In genomic region chr15:42444415-42445063, GRCh38 we compare ENCODE assay signal across 18 cellular contexts. TPM values are rescaled to one million over a fixed set of nuclear protein-coding genes. Genes with fewer than 3 reads are reported as not detected.
DNase-seq lines count a peak whose midpoint lies in the region; ATAC-seq and TF ChIP-seq lines count a peak whose summit lies in the region.
"Had no signal": no experiment of that assay in that cellular context is flagged by ENCODE, and none has a peak within 500 bp of the region (broad histone marks: within the 10 kb centered on the region; RNA-seq: fewer than 3 reads in every experiment).

No MANE protein-coding gene starts in this region.

- H3K4me1 Mint-ChIP-seq in T-helper 17 cell = peaks cover 9% of the 10 kb centered on the region

- peaks cover 6% of the 10 kb centered on the region for H3K36me3 Mint-ChIP-seq in T-helper 17 cell (ENCODE audit: low read depth)

- DNase-seq in EH (ENCODE audit: low read depth) = peak; percentile 75
- DNase-seq in NCI-H69 (lab: John Stamatoyannopoulos, UW) = peak; percentile 2
- peak; percentile 4 for DNase-seq in epithelial cell of esophagus (ENCODE audit: low read depth)
- DNase-seq in myocyte (ENCODE audit: low read depth) = peak; percentile 22
- no peak for DNase-seq in T-helper 17 cell
- no peak for DNase-seq in Right ventricle myocardium superior
- no peak for DNase-seq in NCI-H2227 treated with DMSO at 0.1 percent for 48 hours (lab: John Stamatoyannopoulos, UW)
- DNase-seq in SIG-M5 (lab: John Stamatoyannopoulos, UW) = no peak
- DNase-seq: activated naive CD4-positive, alpha-beta T cell treated with anti-CD3 and anti-CD28 coated beads for 36 hours; activated T-cell treated with anti-CD3 and anti-CD28 coated beads for 4 hours; foreskin melanocyte; GDM1; Karpas-422; NCI-H1417; NCI-H2171 treated with DMSO at 0.1 percent for 48 hours; stimulated activated CD4-positive, alpha-beta T cell treated with anti-CD3 and anti-CD28 coated beads, Interleukin-2, amount 100 ng/mL, for 48 hours; T-helper 1 cell had no signal

- H3K4me3 ChIP-seq in epithelial cell of esophagus (ENCODE audit: low read length) = no peak overlapping the region
- H3K4me3 ChIP-seq: ascending aorta had no signal

- H3K4me3 Mint-ChIP-seq in T-helper 17 cell = no peak overlapping the region
- H3K4me3 Mint-ChIP-seq: activated naive CD4-positive, alpha-beta T cell treated with anti-CD3 and anti-CD28 coated beads for 36 hours had no signal

- no peaks in the 10 kb centered on the region for H3K27me3 Mint-ChIP-seq in T-helper 17 cell

- no peak for TF ChIP-seq CTCF in epithelial cell of esophagus (IDR thresholded peaks at IDR 0.05; ENCODE audit: insufficient read depth, low read depth, low read length, missing control alignments)

- ATAC-seq in T-helper 17 cell = no peak
- ATAC-seq in Right ventricle myocardium superior (ENCODE audit: poor library complexity) = no peak

- H3K9me3 ChIP-seq in T-helper 17 cell (ENCODE audit: control insufficient read depth, low read length, poor library complexity, severe bottlenecking) = no peaks in the 10 kb centered on the region
- H3K9me3 ChIP-seq: ascending aorta had no signal

- intact Hi-C loops in Right ventricle myocardium superior (cut with DNase I) = no loop called here

- no peak overlapping the region for H3K27ac Mint-ChIP-seq in T-helper 17 cell
- H3K27ac Mint-ChIP-seq: activated naive CD4-positive, alpha-beta T cell treated with anti-CD3 and anti-CD28 coated beads for 36 hours had no signal

RNA-seq across cellular contexts. Expression of gene ZNF106, which starts 46.4 kb away (rescaled TPM):
- total RNA-seq in myocyte = 236 and 741 TPM in 2 replicates
- 86.2 TPM for polyA plus RNA-seq in myocyte (2012)
- 10 to 100 TPM; 29.7 to 39.8 TPM for total RNA-seq in T-helper 17 cell
- total RNA-seq in Right ventricle myocardium superior = 479 TPM

RNA-seq across cellular contexts. Expression of gene SNAP23, which starts 50.9 kb away (rescaled TPM):
- total RNA-seq in myocyte = 73.0 and 91.6 TPM in 2 replicates
- 54.2 TPM for polyA plus RNA-seq in myocyte (2012)
- total RNA-seq in T-helper 17 cell = 10 to 100 TPM; 52.6 to 80.7 TPM
- total RNA-seq in Right ventricle myocardium superior = 21.2 TPM

Comparison
In these comparisons a context has a peak if more than half of its experiments do, and no peak if none do; other contexts are left out.
1. DNase-seq: peak in EH (single experiment), NCI-H69 (single experiment), epithelial cell of esophagus (single experiment) and myocyte (single experiment); none in T-helper 17 cell (0 of 3), Right ventricle myocardium superior (single experiment), NCI-H2227 treated with DMSO at 0.1 percent for 48 hours (single experiment) and SIG-M5 (single experiment).